In genomic region chr1:67405473-67406245, GRCh38 we compare ENCODE assay signal across 15 cellular contexts. TPM values are rescaled to one million over a fixed set of nuclear protein-coding genes. Genes with fewer than 3 reads are reported as not detected.
A peak's percentile ranks its signal among the peaks of the same experiment; 100 is the strongest.
DNase-seq lines count a peak whose midpoint lies in the region; ATAC-seq and TF ChIP-seq lines count a peak whose summit lies in the region.
"Had no signal": no experiment of that assay in that cellular context is flagged by ENCODE, and none has a peak within 500 bp of the region (broad histone marks: within the 10 kb centered on the region; RNA-seq: fewer than 3 reads in every experiment).

No MANE protein-coding gene starts in this region.

- H3K27me3 Mint-ChIP-seq in endodermal cell (ENCODE audit: insufficient read depth), result no peaks in the 10 kb centered on the region

- peaks cover 5% of the 10 kb centered on the region for H3K79me1 ChIP-seq in mesenchymal stem cell (replicated peaks; ENCODE audit: low read length, poor library complexity, severe bottlenecking)

- H3K9me2 ChIP-seq in PC-9 (ENCODE audit: insufficient read depth), result no peaks in the 10 kb centered on the region

- no peak overlapping the region for H2BK15ac ChIP-seq in mesenchymal stem cell (ENCODE audit: low read depth, poor library complexity, severe bottlenecking)

- H3K4me3 Mint-ChIP-seq in endodermal cell, result no peak overlapping the region

- H4K20me1 ChIP-seq in PC-9 (ENCODE audit: insufficient read depth), result peaks cover 17% of the 10 kb centered on the region

- peaks cover 9% of the 10 kb centered on the region for H3K36me3 Mint-ChIP-seq in endodermal cell (ENCODE audit: low read depth)

- peak overlapping the region in 1 of 10 donors; percentile 41 for H3K27ac ChIP-seq in heart right ventricle
- peak overlapping the region; percentile 18; the same call in 1 of the 2 replicates for H3K27ac ChIP-seq in PC-9
- H3K27ac ChIP-seq in endodermal cell (ENCODE audit: low read depth, low read length), result no peak overlapping the region
- H3K27ac ChIP-seq in upper lobe of right lung, result no peak overlapping the region
- no peak overlapping the region for H3K27ac ChIP-seq in mesenchymal stem cell (ENCODE audit: low read length, poor library complexity, severe bottlenecking)
- H3K27ac ChIP-seq: cardiac muscle cell, prostate gland had no signal

- no peak overlapping the region for H2AK5ac ChIP-seq in mesenchymal stem cell (ENCODE audit: low read length, severe bottlenecking)

- no peak overlapping the region for H2BK120ac ChIP-seq in mesenchymal stem cell (ENCODE audit: low read depth, low read length)

- H3K4me1 Mint-ChIP-seq in endodermal cell, result peaks cover 11% of the 10 kb centered on the region

- no peak overlapping the region for H3K4me3 ChIP-seq in heart right ventricle
- no peak overlapping the region for H3K4me3 ChIP-seq in PC-9
- H3K4me3 ChIP-seq in endodermal cell (ENCODE audit: low read length), result no peak overlapping the region
- no peak overlapping the region for H3K4me3 ChIP-seq in upper lobe of right lung
- no peak overlapping the region for H3K4me3 ChIP-seq in mesenchymal stem cell (ENCODE audit: insufficient read depth in 1 of 2, low read depth in 1 of 2, low read length in 2 of 2)
- H3K4me3 ChIP-seq: cardiac muscle cell, prostate gland had no signal

- H3K14ac ChIP-seq in mesenchymal stem cell (ENCODE audit: low read length in 2 of 2), result no peak overlapping the region

- H2BK5ac ChIP-seq in mesenchymal stem cell (ENCODE audit: low read depth, low read length, poor library complexity, severe bottlenecking), result no peak overlapping the region

- CTCF ChIA-PET in PC-9 (lab: Charles Lee), result no interaction called here

- peaks cover 80% of the 10 kb centered on the region for H3F3A ChIP-seq in PC-9 (ENCODE audit: insufficient read depth, low read depth)

- no TSS peak for BruUV-seq in PC-9 (replicated peaks; lab: Mats Ljungman, UMichigan)

- H3K9me3 ChIP-seq in heart right ventricle (no peaks in the 10 kb centered on the region), PC-9 (ENCODE audit: insufficient read depth, low read depth) (no peaks in the 10 kb centered on the region), endodermal cell (ENCODE audit: control insufficient read depth, low read length) (no peaks in the 10 kb centered on the region), upper lobe of right lung (no peaks in the 10 kb centered on the region), mesenchymal stem cell (ENCODE audit: control insufficient read depth, low read length) (no peaks in the 10 kb centered on the region)
- H3K9me3 ChIP-seq: prostate gland had no signal

- no peak overlapping the region for H3K18ac ChIP-seq in mesenchymal stem cell (ENCODE audit: low read depth in 1 of 2, low read length in 2 of 2)

- no peak for DNase-seq in left ventricle myocardium superior
- DNase-seq in heart right ventricle, result no peak
- no peak for DNase-seq in PC-9
- DNase-seq in endodermal cell, result no peak
- DNase-seq in upper lobe of right lung, result no peak
- no peak for DNase-seq in mesenchymal stem cell
- no peak for DNase-seq in NCI-H2227 treated with DMSO at 0.1 percent for 48 hours (lab: John Stamatoyannopoulos, UW)
- DNase-seq: AML-193; DMS153; effector CD8-positive, alpha-beta T cell; left colon; stimulated activated naive CD8-positive, alpha-beta T cell treated with anti-CD3 and anti-CD28 coated beads, Interleukin-15, Interleukin-2, amounts not matched to agents 100 U/mL and 50 U/mL, for 24 hours had no signal

- TF ChIP-seq CTCF in heart right ventricle (IDR thresholded peaks at IDR 0.05) (no peak), PC-9 (conservative IDR thresholded peaks at IDR 0.05) (no peak), endodermal cell (conservative IDR thresholded peaks at IDR 0.05) (no peak), upper lobe of right lung (IDR thresholded peaks at IDR 0.05) (no peak)

- no peaks in the 10 kb centered on the region for H3K9me3 Mint-ChIP-seq in endodermal cell

- intact Hi-C loops in left ventricle myocardium superior (cut with micrococcal nuclease), result no loop called here
- intact Hi-C loops in heart right ventricle (cut with DNase I), result loop anchor here in 1 of 10 donors (2.0 kb wide), 1 partner anchor 19 kb away; no protein-coding TSS in a partner anchor
- intact Hi-C loops in PC-9 (cut with micrococcal nuclease; ENCODE audit: unreplicated experiment), result no loop called here
- intact Hi-C loops in upper lobe of right lung (cut with DNase I), result no loop called here

- H3K9ac ChIP-seq in endodermal cell (ENCODE audit: extremely low read depth, low read length, poor library complexity, severe bottlenecking) (no peak overlapping the region), mesenchymal stem cell (ENCODE audit: low read length) (no peak overlapping the region)

- H3K4ac ChIP-seq in mesenchymal stem cell (ENCODE audit: low read depth in 1 of 2, low read length in 2 of 2), result no peak overlapping the region

- WGBS in heart right ventricle, 2 donors, result 27 to 47% methylated on average over 3 of the region's 3 CpGs
- WGBS in endodermal cell (ENCODE audit: insufficient coverage in 1 of 2, insufficient read length in 1 of 2), 2 experiments, result 89 to 94% methylated on average over 2 to 3 of the region's 3 CpGs
- 97% methylated on average over 2 of the region's 3 CpGs for WGBS in mesenchymal stem cell

- 0 out of 2 replicates have a peak, but pooled peaks cover 5% of the 10 kb centered on the region for H3K79me2 ChIP-seq in PC-9 (ENCODE audit: low read depth)

- H3K23ac ChIP-seq in mesenchymal stem cell (ENCODE audit: low read length in 2 of 2), result no peak overlapping the region

- H4K91ac ChIP-seq in mesenchymal stem cell (ENCODE audit: low read length), result no peak overlapping the region

- H3K4me1 ChIP-seq in heart right ventricle (peaks cover 0 to 16% (median 11%) of the 10 kb centered on the region in 9 donors), PC-9 (replicated peaks; ENCODE audit: insufficient read depth) (peaks cover under 1% of the 10 kb centered on the region; the same call in 1 of the 2 replicates), endodermal cell (ENCODE audit: control insufficient read depth, insufficient read depth, low read length) (no peaks in the 10 kb centered on the region), upper lobe of right lung (peaks cover 13% of the 10 kb centered on the region), mesenchymal stem cell (ENCODE audit: control insufficient read depth, insufficient read depth, low read depth, low read length) (no peaks in the 10 kb centered on the region)
- H3K4me1 ChIP-seq: prostate gland had no signal

- H3K4me2 ChIP-seq in PC-9 (no peak overlapping the region), mesenchymal stem cell (ENCODE audit: low read length, poor library complexity, severe bottlenecking) (no peak overlapping the region)

- no peak overlapping the region for H2BK12ac ChIP-seq in mesenchymal stem cell (ENCODE audit: low read length in 2 of 2)

- ATAC-seq in left ventricle myocardium superior (peak; percentile 37), heart right ventricle (no peak), upper lobe of right lung (peak; percentile 45)
- ATAC-seq in activated CD4-positive, CD25-positive, alpha-beta regulatory T cell treated with anti-CD3 and anti-CD28 coated beads, Interleukin-2, amount 50 U/mL, for 24 hours, result no peak
- ATAC-seq: left colon; stimulated activated naive CD8-positive, alpha-beta T cell treated with anti-CD3 and anti-CD28 coated beads, Interleukin-15, Interleukin-2, amounts not matched to agents 100 U/mL and 50 U/mL, for 24 hours had no signal

- H3K27me3 ChIP-seq in heart right ventricle (no peaks in the 10 kb centered on the region), PC-9 (ENCODE audit: insufficient read depth, low read depth) (no peaks in the 10 kb centered on the region), endodermal cell (ENCODE audit: control insufficient read depth, insufficient read depth, low read length, poor library complexity, severe bottlenecking) (no peaks in the 10 kb centered on the region), upper lobe of right lung (no peaks in the 10 kb centered on the region), mesenchymal stem cell (ENCODE audit: control insufficient read depth in 1 of 2, insufficient read depth in 1 of 2, low read length in 2 of 2) (no peaks in the 10 kb centered on the region)
- H3K27me3 ChIP-seq: cardiac muscle cell had no signal

- POLR2A ChIA-PET in PC-9 (lab: Charles Lee; ENCODE audit: unreplicated experiment), result no interaction called here

- H2AFZ ChIP-seq in PC-9, result no peak overlapping the region
- H2AFZ ChIP-seq in mesenchymal stem cell (ENCODE audit: low read depth, low read length), result no peak overlapping the region

- H3K27ac Mint-ChIP-seq in endodermal cell, result peak overlapping the region; percentile 58

- no peak overlapping the region for H4K8ac ChIP-seq in mesenchymal stem cell (ENCODE audit: low read length)

- H3K36me3 ChIP-seq in heart right ventricle (peaks cover 0 to 27% (median 10%) of the 10 kb centered on the region in 9 donors), PC-9 (ENCODE audit: low read depth) (peaks cover 8% of the 10 kb centered on the region), endodermal cell (ENCODE audit: control insufficient read depth, insufficient read depth, low read length) (peaks cover 31% of the 10 kb centered on the region), upper lobe of right lung (peaks cover 9% of the 10 kb centered on the region), mesenchymal stem cell (ENCODE audit: control insufficient read depth in 1 of 2, insufficient read depth in 2 of 2, low read depth in 1 of 2, low read length in 2 of 2) (peaks cover 6 to 42% of the 10 kb centered on the region in 2 experiments)
- H3K36me3 ChIP-seq: cardiac muscle cell, prostate gland had no signal

RNA-seq across cellular contexts. Expression of gene SERBP1, which starts 24.5 kb away (rescaled TPM):
- 134 TPM for total RNA-seq in left ventricle myocardium superior
- 100 to 1,000 TPM; 121 to 153 (median 142) TPM for total RNA-seq in heart right ventricle
- polyA plus RNA-seq in heart right ventricle, result 100 to 1,000 TPM in 1 of 2 donors, 10 to 100 TPM in 1; 58.3 to 121 TPM
- 312 and 339 TPM in 2 replicates for total RNA-seq in PC-9 (2021)
- total RNA-seq in endodermal cell, result 100 to 1,000 TPM; 312 to 331 TPM
- 328 TPM for polyA plus RNA-seq in endodermal cell (2013, experiment 1 of 2)
- polyA plus RNA-seq in endodermal cell (2013, experiment 2 of 2), result 302 TPM
- 137 TPM for total RNA-seq in upper lobe of right lung
- 207 TPM for polyA plus RNA-seq in mesenchymal stem cell (2013, experiment 1 of 2)
- 206 TPM for polyA plus RNA-seq in mesenchymal stem cell (2013, experiment 2 of 2)

Comparison
In these comparisons a context has a peak if more than half of its experiments do, and no peak if none do; other contexts are left out.
1. ATAC-seq: peak in left ventricle myocardium superior (single experiment) and upper lobe of right lung (single experiment); none in heart right ventricle (0 of 8) and activated CD4-positive, CD25-positive, alpha-beta regulatory T cell treated with anti-CD3 and anti-CD28 coated beads, Interleukin-2, amount 50 U/mL, for 24 hours (0 of 2).